Comparison of ENCODE assay signal across 19 cellular contexts in genomic region chr17:6365187-6365943, GRCh38.
DNase-seq lines count a peak whose midpoint lies in the region; ATAC-seq, FAIRE-seq and TF ChIP-seq lines count a peak whose summit lies in the region.
"Had no signal": no experiment of that assay in that cellular context is flagged by ENCODE, and none has a peak within 500 bp of the region (broad histone marks: within the 10 kb centered on the region; RNA-seq: fewer than 3 reads in every experiment).

No MANE protein-coding gene starts in this region.

- peaks cover 10% of the 10 kb centered on the region for H3K27me3 Mint-ChIP-seq in astrocyte (ENCODE audit: low read depth, unreplicated experiment)

- H3K36me3 ChIP-seq in astrocyte (ENCODE audit: insufficient read depth, low read length): no peaks in the 10 kb centered on the region
- H3K36me3 ChIP-seq in hepatocyte (replicated peaks; ENCODE audit: insufficient read depth, low read depth): no peaks in the 10 kb centered on the region
- H3K36me3 ChIP-seq: prostate gland had no signal

- 72% methylated on average over 13 of the region's 13 CpGs for WGBS in hepatocyte (ENCODE audit: low lambda C conversion rate, missing lambda C conversion rate)

- H3K27me3 ChIP-seq in astrocyte (ENCODE audit: insufficient read depth, low read length) (peaks cover 3% of the 10 kb centered on the region), hepatocyte (no peaks in the 10 kb centered on the region)

- peaks cover 14% of the 10 kb centered on the region for H3K4me1 ChIP-seq in astrocyte (ENCODE audit: insufficient read depth, low read length)
- no peaks in the 10 kb centered on the region for H3K4me1 ChIP-seq in hepatocyte (ENCODE audit: insufficient read depth)
- H3K4me1 ChIP-seq: prostate gland had no signal

- H2AFZ ChIP-seq in astrocyte (ENCODE audit: low read depth, low read length) (no peak overlapping the region), hepatocyte (no peak overlapping the region)

- H3K27ac Mint-ChIP-seq in astrocyte (ENCODE audit: unreplicated experiment): no peak overlapping the region
- H3K27ac Mint-ChIP-seq: memory B cell; stimulated activated naive B cell treated with anti-CD40 and anti-IgM and Interleukin-4, amounts not matched to agents 10 μg/mL and 1 μg/mL and 100 μg/mL, for 72 hours had no signal

- no peak for ATAC-seq in HG03439 (IDR thresholded peaks at IDR 0.05; ENCODE audit: unreplicated experiment)
- ATAC-seq in GM21825 (IDR thresholded peaks at IDR 0.05; ENCODE audit: unreplicated experiment): no peak

- peaks cover 13% of the 10 kb centered on the region for H3K4me1 Mint-ChIP-seq in astrocyte (ENCODE audit: low read depth, unreplicated experiment)
- H3K4me1 Mint-ChIP-seq: memory B cell; stimulated activated naive B cell treated with anti-CD40 and anti-IgM and Interleukin-4, amounts not matched to agents 10 μg/mL and 1 μg/mL and 100 μg/mL, for 72 hours had no signal

- H3K4me2 ChIP-seq in astrocyte (ENCODE audit: low read length) (peak overlapping the region; percentile 62), hepatocyte (no peak overlapping the region)

- H3K9ac ChIP-seq in astrocyte (ENCODE audit: low read length): no peak overlapping the region

- H3K4me3 Mint-ChIP-seq in astrocyte (ENCODE audit: unreplicated experiment): no peak overlapping the region
- H3K4me3 Mint-ChIP-seq: memory B cell; stimulated activated naive B cell treated with anti-CD40 and anti-IgM and Interleukin-4, amounts not matched to agents 10 μg/mL and 1 μg/mL and 100 μg/mL, for 72 hours had no signal

- no peaks in the 10 kb centered on the region for H3K9me2 ChIP-seq in hepatocyte (replicated peaks; ENCODE audit: insufficient read depth)

- H3K36me3 Mint-ChIP-seq in astrocyte (ENCODE audit: low read depth, unreplicated experiment): no peaks in the 10 kb centered on the region
- H3K36me3 Mint-ChIP-seq: memory B cell; stimulated activated naive B cell treated with anti-CD40 and anti-IgM and Interleukin-4, amounts not matched to agents 10 μg/mL and 1 μg/mL and 100 μg/mL, for 72 hours had no signal

- no peaks in the 10 kb centered on the region for H3K9me3 ChIP-seq in astrocyte (ENCODE audit: insufficient read depth, low read depth, low read length)
- no peaks in the 10 kb centered on the region for H3K9me3 ChIP-seq in hepatocyte (ENCODE audit: low read depth)
- H3K9me3 ChIP-seq: prostate gland had no signal

- no peak for FAIRE-seq in astrocyte (lab: Jason Lieb, UNC)

- H3K9me3 Mint-ChIP-seq in astrocyte (ENCODE audit: unreplicated experiment): no peaks in the 10 kb centered on the region
- H3K9me3 Mint-ChIP-seq: memory B cell; stimulated activated naive B cell treated with anti-CD40 and anti-IgM and Interleukin-4, amounts not matched to agents 10 μg/mL and 1 μg/mL and 100 μg/mL, for 72 hours had no signal

- H3K4me3 ChIP-seq in AG10803 (ENCODE audit: low read length) (no peak overlapping the region), astrocyte (ENCODE audit: insufficient read depth, low read depth, low read length) (no peak overlapping the region), hepatocyte (no peak overlapping the region)
- H3K4me3 ChIP-seq: prostate gland had no signal

- H3K27ac ChIP-seq in astrocyte (ENCODE audit: low read depth, low read length) (peak overlapping the region; percentile 17), hepatocyte (no peak overlapping the region)
- H3K27ac ChIP-seq: prostate gland, VCaP had no signal

- TF ChIP-seq CTCF in AG10803 (conservative IDR thresholded peaks at IDR 0.05; ENCODE audit: low read length) (no peak), astrocyte (IDR thresholded peaks at IDR 0.05; ENCODE audit: insufficient read depth, low read depth, low read length) (no peak), hepatocyte (IDR thresholded peaks at IDR 0.05; ENCODE audit: poor library complexity) (no peak)

- no peaks in the 10 kb centered on the region for H3K79me2 ChIP-seq in astrocyte (ENCODE audit: insufficient read depth, low read length)
- no peaks in the 10 kb centered on the region for H3K79me2 ChIP-seq in hepatocyte

- H4K20me1 ChIP-seq in astrocyte (ENCODE audit: insufficient read depth, low read length) (no peaks in the 10 kb centered on the region), hepatocyte (ENCODE audit: insufficient read depth, poor library complexity, severe bottlenecking) (no peaks in the 10 kb centered on the region)

- peak; percentile 62 for DNase-seq in AG10803 (ENCODE audit: low read depth)
- peak; percentile 8 for DNase-seq in HuH-7 (ENCODE audit: low spot score)
- DNase-seq in astrocyte (ENCODE audit: low read depth): peak; percentile 87
- DNase-seq in hepatocyte (ENCODE audit: low spot score): peak; percentile 36
- DNase-seq in NCI-H2107 (lab: John Stamatoyannopoulos, UW): no peak
- no peak for DNase-seq in NAMALWA (ENCODE audit: low spot score)
- DNase-seq: C1 segment of cervical spinal cord; effector CD4-positive, alpha-beta T cell; GDM1; NCI-H1092; NCI-H510A treated with DMSO at 0.1 percent for 48 hours; SIG-M5; stimulated activated CD4-positive, alpha-beta T cell treated with anti-CD3 and anti-CD28 coated beads, Interleukin-2, amount 100 ng/mL, for 24 hours; stimulated activated naive B cell treated with anti-CD40 and anti-IgM and Interleukin-4, amounts not matched to agents 10 μg/mL and 1 μg/mL and 100 μg/mL, for 72 hours had no signal

Comparison
In these comparisons a context has a peak if more than half of its experiments do, and no peak if none do; other contexts are left out.
1. DNase-seq: peak in AG10803 (single experiment), HuH-7 (single experiment), astrocyte (single experiment) and hepatocyte (single experiment); none in NCI-H2107 (single experiment) and NAMALWA (single experiment).